Comparison of ENCODE assay signal across 8 cellular contexts in genomic region chr20:30316063-30316462, GRCh38.
A peak's percentile ranks its signal among the peaks of the same experiment; 100 is the strongest.
DNase-seq lines count a peak whose midpoint lies in the region; ATAC-seq and TF ChIP-seq lines count a peak whose summit lies in the region.
"Not testable (repeated sequence)": the region's sequence is repeated elsewhere in the genome, so short reads cannot be mapped to it uniquely, and the experiment has no call there.

No MANE protein-coding gene starts in this region.

- H3K27ac ChIP-seq in heart left ventricle, thoracic aorta: not testable (repeated sequence)

- TF ChIP-seq CTCF in BE2C (IDR thresholded peaks at IDR 0.05; ENCODE audit: low read depth, low read length); heart left ventricle (IDR thresholded peaks at IDR 0.05); thoracic aorta (IDR thresholded peaks at IDR 0.05): not testable (repeated sequence)

- not testable (repeated sequence) for H3K4me3 ChIP-seq in BE2C (ENCODE audit: low read depth, low read length)
- H3K4me3 ChIP-seq in heart left ventricle = peak overlapping the region in 2 of 12 donors; percentile 22 to 29
- H3K4me3 ChIP-seq in thoracic aorta = peak overlapping the region; percentile 61

- H3K4me1 Mint-ChIP-seq in activated T-cell treated with anti-CD3 and anti-CD28 coated beads, Interleukin-2, amount 50 U/mL, for 72 hours (ENCODE audit: low read depth) = not testable (repeated sequence)

- ATAC-seq in activated T-cell treated with anti-CD3 and anti-CD28 coated beads, Interleukin-2, amount 50 U/mL, for 72 hours (replicated peaks in 1 of 2); heart left ventricle; thoracic aorta (ENCODE audit: insufficient number of reproducible peaks, low FRiP score, low read depth): not testable (repeated sequence)

- not testable (repeated sequence) for H3K36me3 Mint-ChIP-seq in activated T-cell treated with anti-CD3 and anti-CD28 coated beads, Interleukin-2, amount 50 U/mL, for 72 hours (ENCODE audit: insufficient read depth in 2 of 2)

- peak overlapping the region; percentile 12 to 48 for H3K4me3 Mint-ChIP-seq in activated T-cell treated with anti-CD3 and anti-CD28 coated beads, Interleukin-2, amount 50 U/mL, for 72 hours

- not testable (repeated sequence) for H3K27ac Mint-ChIP-seq in activated T-cell treated with anti-CD3 and anti-CD28 coated beads, Interleukin-2, amount 50 U/mL, for 72 hours

- 4 to 37% (median 13%) methylated on average over 23 of the region's 23 CpGs for WGBS in heart left ventricle, 4 donors

- not testable (repeated sequence) for H3K9me3 ChIP-seq in BE2C, heart left ventricle, thoracic aorta

- H3K27me3 Mint-ChIP-seq in activated T-cell treated with anti-CD3 and anti-CD28 coated beads, Interleukin-2, amount 50 U/mL, for 72 hours (ENCODE audit: low read depth) = not testable (repeated sequence)

- peak; percentile 18 for DNase-seq in BE2C
- peak; percentile 14 for DNase-seq in NCI-H1694 treated with DMSO at 0.1 percent for 48 hours (lab: John Stamatoyannopoulos, UW)
- not testable (repeated sequence) for DNase-seq in activated T-cell treated with anti-CD3 and anti-CD28 coated beads, Interleukin-2, amount 50 U/mL, for 72 hours; thoracic aorta (ENCODE audit: low spot score)
- peak; percentile 10 for DNase-seq in cerebellar cortex (ENCODE audit: low spot score)
- peak in 3 of 5 donors; percentile 37 to 56 (median 49) for DNase-seq in heart left ventricle
- DNase-seq in iPS-NIHi7 (ENCODE audit: extremely low spot score) = peak; percentile 5
- DNase-seq in pons (ENCODE audit: low spot score) = peak; percentile 55

- H3K36me3 ChIP-seq in BE2C, heart left ventricle, thoracic aorta: not testable (repeated sequence)

- not testable (repeated sequence) for H3K27me3 ChIP-seq in BE2C; thoracic aorta (replicated peaks; ENCODE audit: insufficient read depth)
- peaks cover 0 to 20% (median 0%) of the 10 kb centered on the region in 9 donors for H3K27me3 ChIP-seq in heart left ventricle

- not testable (repeated sequence) for H3K9me3 Mint-ChIP-seq in activated T-cell treated with anti-CD3 and anti-CD28 coated beads, Interleukin-2, amount 50 U/mL, for 72 hours

- intact Hi-C loops in heart left ventricle (cut with DNase I) = not testable (repeated sequence)

- not testable (repeated sequence) for H3K4me1 ChIP-seq in BE2C; heart left ventricle; thoracic aorta (ENCODE audit: control insufficient read depth in 1 of 2, low read depth in 2 of 2)

- not testable (repeated sequence) for TF ChIP-seq POLR2A in heart left ventricle (IDR thresholded peaks at IDR 0.05)
